8 cellular contexts compared by ENCODE assay signal in the genomic region with DNA sequence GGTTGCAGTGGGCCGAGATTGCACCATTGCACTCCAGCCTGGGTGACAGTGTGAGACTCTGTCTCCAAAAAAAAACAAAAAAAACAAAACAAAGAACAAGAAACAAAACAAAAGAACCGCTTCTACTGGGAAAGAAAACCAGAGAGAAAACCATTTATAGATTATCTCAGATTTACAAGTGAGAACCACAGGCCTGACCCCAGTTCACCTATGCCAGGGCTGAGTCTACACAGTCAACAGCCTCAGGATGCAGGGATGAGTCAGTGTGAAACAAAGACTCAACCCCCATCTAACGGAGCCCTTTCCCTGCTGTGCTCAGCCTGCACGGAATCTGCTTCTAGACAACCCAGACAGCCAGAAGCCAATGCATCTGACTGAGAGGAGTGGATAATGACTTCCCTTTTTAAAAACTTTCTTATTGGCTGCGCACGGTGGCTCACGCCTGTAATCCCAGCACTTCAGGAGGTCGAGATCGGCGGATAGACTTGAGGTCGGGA. TPM values are rescaled to one million over a fixed set of nuclear protein-coding genes. Genes with fewer than 3 reads are reported as not detected.
DNase-seq lines count a peak whose midpoint lies in the region; ATAC-seq and TF ChIP-seq lines count a peak whose summit lies in the region.

No MANE protein-coding gene starts in this region.

- H3K27me3 ChIP-seq in IMR-90 (ENCODE audit: control insufficient read depth, insufficient read depth, low read length) (no peaks in the 10 kb centered on the region), foreskin keratinocyte (no peaks in the 10 kb centered on the region)

- 0 out of 2 replicates have a peak overlapping the region, but pooled peaks have one; percentile 12 for H3K56ac ChIP-seq in IMR-90 (ENCODE audit: extremely low read depth, insufficient read depth, low read length)

- WGBS in IMR-90 (ENCODE audit: extremely low coverage in 2 of 2, insufficient read length in 1 of 2), 2 experiments, result 55% methylated on average over 4 of the region's 11 CpGs; no CpG with 5 or more reads in 1 of the 2 experiments
- 80 to 89% methylated on average over 11 of the region's 11 CpGs for WGBS in lower leg skin, 2 donors

- H3K79me1 ChIP-seq in IMR-90 (ENCODE audit: low read depth in 1 of 2, low read length in 2 of 2), result peaks cover 0 to 7% of the 10 kb centered on the region in 2 experiments; a peak in 2 of 4 replicates

- H2AFZ ChIP-seq in IMR-90 (replicated peaks; ENCODE audit: low read length, poor library complexity), result peak overlapping the region; percentile 45

- H3K4me1 Mint-ChIP-seq in stimulated activated effector memory CD8-positive, alpha-beta T cell treated with anti-CD3 and anti-CD28 coated beads, Interleukin-12 subunit alpha, Interleukin-12 subunit beta, amount 100 ng/mL, for 72 hours, result peaks cover 71% of the 10 kb centered on the region

- H3K4ac ChIP-seq in IMR-90 (ENCODE audit: low read depth, low read length), result peak overlapping the region; percentile 90

- no peak overlapping the region for H3K18ac ChIP-seq in IMR-90 (ENCODE audit: low read depth, low read length)

- peak overlapping the region; percentile 97 for H2BK120ac ChIP-seq in IMR-90 (ENCODE audit: low read depth, low read length)

- H3K9me3 ChIP-seq in IMR-90 (ENCODE audit: control insufficient read depth, insufficient read depth, low read length), result no peaks in the 10 kb centered on the region

- peak overlapping the region; percentile 93 for H4K91ac ChIP-seq in IMR-90 (ENCODE audit: insufficient read depth, low read depth, low read length)

- peak; percentile 47 for TF ChIP-seq RAD21 in IMR-90 (IDR thresholded peaks at IDR 0.05; ENCODE audit: low read length)

- peak overlapping the region; percentile 67 for H3K27ac ChIP-seq in IMR-90 (ENCODE audit: insufficient read depth, low read length)
- peak overlapping the region; percentile 92 for H3K27ac ChIP-seq in foreskin keratinocyte

- intact Hi-C loops in IMR-90 (cut with micrococcal nuclease), result loop anchor here (2.0 kb wide), 1 partner anchor 26 kb away; the partner anchor contains the start of gene YWHAQ
- intact Hi-C loops in posterior cingulate gyrus (cut with DNase I), result no loop called here
- intact Hi-C loops in lower leg skin (cut with DNase I; ENCODE audit: low total_unique reads), result no loop called here

- peak overlapping the region; percentile 99; the same call in 1 of the 3 replicates for H2BK15ac ChIP-seq in IMR-90 (ENCODE audit: low read depth, low read length)

- H3K4me3 Mint-ChIP-seq in stimulated activated effector memory CD8-positive, alpha-beta T cell treated with anti-CD3 and anti-CD28 coated beads, Interleukin-12 subunit alpha, Interleukin-12 subunit beta, amount 100 ng/mL, for 72 hours, result peak overlapping the region; percentile 67

- ATAC-seq in GM21619 (IDR thresholded peaks at IDR 0.05; ENCODE audit: unreplicated experiment), result peak; percentile 86
- peak; percentile 87 for ATAC-seq in IMR-90 (ENCODE audit: low read depth)
- ATAC-seq in foreskin keratinocyte, result peak; percentile 90
- ATAC-seq in stimulated activated effector memory CD8-positive, alpha-beta T cell treated with anti-CD3 and anti-CD28 coated beads, Interleukin-12 subunit alpha, Interleukin-12 subunit beta, amount 100 ng/mL, for 72 hours, result peak; percentile 93

- H2BK5ac ChIP-seq in IMR-90 (ENCODE audit: low read depth, low read length, poor library complexity, severe bottlenecking), result peak overlapping the region; percentile 85

- in situ Hi-C loops in Caki2 (cut with HindIII; ENCODE audit: low pct_unique_long_range_greater_than_20kb, low sequenced_read_pairs) (no loop called here), IMR-90 (cut with MboI; ENCODE audit: low sequenced_read_pairs) (no loop called here)

- no peaks in the 10 kb centered on the region for H4K20me1 ChIP-seq in IMR-90 (ENCODE audit: insufficient read depth, low read length)

- H2AK9ac ChIP-seq in IMR-90 (replicated peaks; ENCODE audit: low read depth, low read length, poor library complexity), result peak overlapping the region; percentile 71

- H3K27ac Mint-ChIP-seq in stimulated activated effector memory CD8-positive, alpha-beta T cell treated with anti-CD3 and anti-CD28 coated beads, Interleukin-12 subunit alpha, Interleukin-12 subunit beta, amount 100 ng/mL, for 72 hours, result peak overlapping the region; percentile 97

- H3K4me1 ChIP-seq in IMR-90 (ENCODE audit: control insufficient read depth, insufficient read depth, low read length) (peaks cover 20% of the 10 kb centered on the region), foreskin keratinocyte (peaks cover 28% of the 10 kb centered on the region)

- peak overlapping the region; percentile 79; the same call in 1 of the 2 replicates for H3K14ac ChIP-seq in IMR-90 (replicated peaks; ENCODE audit: low read depth, low read length)

- no TSS peak for BruUV-seq in IMR-90 (replicated peaks; lab: Mats Ljungman, UMichigan)

- no peak overlapping the region for H3K4me3 ChIP-seq in IMR-90 (ENCODE audit: insufficient read depth, low read depth, low read length)
- no peak overlapping the region for H3K4me3 ChIP-seq in lower leg skin (ENCODE audit: low read depth, poor library complexity, severe bottlenecking)

- peaks cover 3% of the 10 kb centered on the region for H3K9me3 Mint-ChIP-seq in stimulated activated effector memory CD8-positive, alpha-beta T cell treated with anti-CD3 and anti-CD28 coated beads, Interleukin-12 subunit alpha, Interleukin-12 subunit beta, amount 100 ng/mL, for 72 hours

- peak overlapping the region; percentile 7 to 61; a peak in 3 of 4 replicates for H4K8ac ChIP-seq in IMR-90 (ENCODE audit: low read depth in 2 of 2, low read length in 2 of 2)

- CTCF ChIA-PET in IMR-90 (lab: Yijun Ruan, JAX), result interaction anchor here (2.1 kb wide), 1 partner anchor 10 kb away, joined by 6 read pairs; no protein-coding TSS in a partner anchor

- peak overlapping the region; percentile 71 for H2BK20ac ChIP-seq in IMR-90 (ENCODE audit: low read depth, low read length)

- no peak overlapping the region for H4K5ac ChIP-seq in IMR-90 (ENCODE audit: low read depth, low read length)

- H2AK5ac ChIP-seq in IMR-90 (ENCODE audit: low read depth, low read length), result peak overlapping the region; percentile 86; the same call in 1 of the 2 replicates

- H3K4me2 ChIP-seq in IMR-90 (ENCODE audit: low read depth, low read length), result no peak overlapping the region

- H3K9me1 ChIP-seq in IMR-90 (ENCODE audit: insufficient read depth, low read length), result peaks cover 13% of the 10 kb centered on the region

- dilution Hi-C loops in IMR-90 (cut with HindIII; ENCODE audit: low sequenced_read_pairs, unreplicated experiment), result no loop called here

- POLR2A ChIA-PET in IMR-90 (lab: Charles Lee; ENCODE audit: unreplicated experiment), result no interaction called here

- peak; percentile 86 for DNase-seq in Caki2 (ENCODE audit: low read depth)
- peak; percentile 97 for DNase-seq in IMR-90
- peak in 2 of 3 experiments; percentile 33 to 34 for DNase-seq in activated CD8-positive, alpha-beta memory T cell treated with anti-CD3 and anti-CD28 coated beads for 48 hours (ENCODE audit: low read depth in 2 of 3, low spot score in 2 of 3)
- DNase-seq in foreskin keratinocyte, result peak; percentile 75 to 88
- peak; percentile 49 to 87 for DNase-seq in stimulated activated effector memory CD8-positive, alpha-beta T cell treated with anti-CD3 and anti-CD28 coated beads, Interleukin-12 subunit alpha, Interleukin-12 subunit beta, amount 100 ng/mL, for 72 hours (ENCODE audit: low spot score in 2 of 2)
- no peak for DNase-seq in posterior cingulate gyrus
- DNase-seq in lower leg skin (ENCODE audit: low spot score in 2 of 2), result no peak

- no peak overlapping the region for H3K23ac ChIP-seq in IMR-90 (ENCODE audit: low read depth, low read length)

- no peak for TF ChIP-seq CTCF in IMR-90 (conservative IDR thresholded peaks at IDR 0.05; ENCODE audit: low read depth, low read length)
- TF ChIP-seq CTCF in foreskin keratinocyte (conservative IDR thresholded peaks at IDR 0.05), result no peak
- no peak for TF ChIP-seq CTCF in lower leg skin (IDR thresholded peaks at IDR 0.05)

- TF ChIP-seq POLR2A in IMR-90 (IDR thresholded peaks at IDR 0.05; ENCODE audit: low read depth, low read length), result no peak
- no peak for TF ChIP-seq POLR2A in lower leg skin (IDR thresholded peaks at IDR 0.05)

- H3K9ac ChIP-seq in IMR-90 (ENCODE audit: low read depth, low read length), result no peak overlapping the region

- H3K36me3 ChIP-seq in IMR-90 (ENCODE audit: control insufficient read depth, insufficient read depth, low read length), result no peaks in the 10 kb centered on the region

- H3K36me3 Mint-ChIP-seq in stimulated activated effector memory CD8-positive, alpha-beta T cell treated with anti-CD3 and anti-CD28 coated beads, Interleukin-12 subunit alpha, Interleukin-12 subunit beta, amount 100 ng/mL, for 72 hours, result peaks cover 14% of the 10 kb centered on the region

TF ChIP-seq in IMR-90, 13 proteins besides CTCF, POLR2A, EP300 and RAD21 (continues in another document):
- TF ChIP-seq CHD1 (IDR thresholded peaks at IDR 0.05; ENCODE audit: low read depth, low read length), result no peak
- no peak for TF ChIP-seq RFX5 (IDR thresholded peaks at IDR 0.05; ENCODE audit: low read depth, low read length)
- TF ChIP-seq USF2 (IDR thresholded peaks at IDR 0.05; ENCODE audit: low read depth, low read length), result no peak
- TF ChIP-seq MAFK (IDR thresholded peaks at IDR 0.05; ENCODE audit: low read depth, low read length), result no peak
- TF ChIP-seq NFE2L2 (IDR thresholded peaks at IDR 0.05; ENCODE audit: low read depth, low read length), result no peak
- TF ChIP-seq MAZ (IDR thresholded peaks at IDR 0.05; ENCODE audit: borderline replicate concordance, low read depth, low read length), result 0 out of 2 replicates have a peak, but pooled peaks have one; percentile 11
- no peak for TF ChIP-seq MXI1 (IDR thresholded peaks at IDR 0.05; ENCODE audit: borderline replicate concordance, low read depth, low read length)
- peak; percentile 69 for TF ChIP-seq BHLHE40 (IDR thresholded peaks at IDR 0.05; ENCODE audit: low read depth, low read length)
- peak; percentile 87 for TF ChIP-seq RCOR1 (IDR thresholded peaks at IDR 0.05; ENCODE audit: insufficient replicate concordance, low read length)

RNA-seq across cellular contexts. Expression of gene YWHAQ, which starts 25.5 kb away (rescaled TPM):
- 496 and 587 TPM in 2 replicates for total RNA-seq in Caki2 (2014; rRNA removed; shearing (Covaris generic); ENCODE audit: low replicate concordance)
- 196 and 249 TPM in 2 replicates for total RNA-seq in IMR-90 (2012; rRNA removed)
- 217 and 255 TPM in 2 replicates for polyA plus RNA-seq in IMR-90 (2012; rRNA removed)
- 73.8 and 128 TPM in 2 replicates for polyA plus RNA-seq in IMR-90 (2012; cell fraction: cytosol; rRNA removed)
- 40.5 and 94.4 TPM in 2 replicates for polyA plus RNA-seq in IMR-90 (2012; cell fraction: nucleus; rRNA removed; ENCODE audit: low replicate concordance)
- total RNA-seq in foreskin keratinocyte, result 376 and 422 TPM in 2 replicates
- polyA plus RNA-seq in foreskin keratinocyte, result 265 and 322 TPM in 2 replicates
- 100 to 1,000 TPM in 3 of 4 donors, 10 to 100 TPM in 1; 85.6 to 159 (median 121) TPM for total RNA-seq in lower leg skin

Comparison
In these comparisons a context has a peak if more than half of its experiments do, and no peak if none do; other contexts are left out.
1. DNase-seq: peak in Caki2 (single experiment), IMR-90 (single experiment), activated CD8-positive, alpha-beta memory T cell treated with anti-CD3 and anti-CD28 coated beads for 48 hours (2 of 3), foreskin keratinocyte (2 of 2) and stimulated activated effector memory CD8-positive, alpha-beta T cell treated with anti-CD3 and anti-CD28 coated beads, Interleukin-12 subunit alpha, Interleukin-12 subunit beta, amount 100 ng/mL, for 72 hours (2 of 2); none in posterior cingulate gyrus (0 of 10) and lower leg skin (0 of 2).
2. Peak in every context shown above with its lines, with median percentiles within 50 percentile points of each other: ATAC-seq.